Comparison of ENCODE assay signal across 22 cellular contexts in the genomic region with DNA sequence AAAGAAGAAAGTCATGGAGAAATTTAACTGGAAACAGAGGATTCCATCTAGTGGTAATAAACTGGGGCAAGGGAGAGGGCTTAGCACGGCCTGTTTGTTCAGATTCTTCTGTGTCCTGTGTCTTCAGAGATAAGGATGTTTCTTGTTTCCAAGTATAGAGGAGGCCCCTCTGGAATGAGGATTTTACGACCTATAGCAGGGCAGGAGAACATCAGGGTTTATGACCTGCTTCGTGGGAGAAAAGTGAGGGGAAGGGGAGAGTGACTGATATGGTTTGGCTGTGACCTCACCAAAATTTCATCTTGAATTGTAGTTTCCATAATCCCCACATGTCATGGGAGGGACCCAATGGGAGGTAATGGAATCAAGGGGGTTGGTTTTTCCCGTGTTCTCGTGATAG.
A peak's percentile ranks its signal among the peaks of the same experiment; 100 is the strongest.
DNase-seq lines count a peak whose midpoint lies in the region; ATAC-seq, FAIRE-seq and TF ChIP-seq lines count a peak whose summit lies in the region.
"Had no signal": no experiment of that assay in that cellular context is flagged by ENCODE, and none has a peak within 500 bp of the region (broad histone marks: within the 10 kb centered on the region; RNA-seq: fewer than 3 reads in every experiment).

No MANE protein-coding gene starts in this region.

- H3K4me3 Mint-ChIP-seq in osteocyte (ENCODE audit: unreplicated experiment) = no peak overlapping the region
- no peak overlapping the region for H3K4me3 Mint-ChIP-seq in stimulated activated memory B cell treated with anti-CD40 and anti-IgM and Interleukin-4, amounts not matched to agents 10 μg/mL and 1 μg/mL and 100 μg/mL, for 72 hours
- H3K4me3 Mint-ChIP-seq: CD4-positive, CD25-positive, alpha-beta regulatory T cell had no signal

- H3K23me2 ChIP-seq in H1 (ENCODE audit: low read depth, low read length) = no peaks in the 10 kb centered on the region

- H4K8ac ChIP-seq in H1 (ENCODE audit: extremely low read depth, insufficient read depth, low read length) = no peak overlapping the region
- H4K8ac ChIP-seq in mesenchymal stem cell (ENCODE audit: low read length) = no peak overlapping the region

- H3K4ac ChIP-seq in H1 (replicated peaks; ENCODE audit: insufficient read length, low read depth, low read length) (no peak overlapping the region), mesenchymal stem cell (ENCODE audit: low read depth in 1 of 2, low read length in 2 of 2) (no peak overlapping the region)

- no peaks in the 10 kb centered on the region for H4K20me1 ChIP-seq in H1 (replicated peaks in 1 of 2; ENCODE audit: control insufficient read depth in 1 of 2, insufficient read depth in 2 of 2, low read length in 2 of 2)
- H4K20me1 ChIP-seq: BLaER1 had no signal

- TF ChIP-seq EP300 in H1 (IDR thresholded peaks at IDR 0.05; ENCODE audit: borderline replicate concordance in 1 of 2, low read depth in 2 of 2, low read length in 2 of 2) (no peak), gastroesophageal sphincter (IDR thresholded peaks at IDR 0.05) (no peak)

- H3K36me3 Mint-ChIP-seq in osteocyte (ENCODE audit: unreplicated experiment) = no peaks in the 10 kb centered on the region
- no peaks in the 10 kb centered on the region for H3K36me3 Mint-ChIP-seq in stimulated activated memory B cell treated with anti-CD40 and anti-IgM and Interleukin-4, amounts not matched to agents 10 μg/mL and 1 μg/mL and 100 μg/mL, for 72 hours
- H3K36me3 Mint-ChIP-seq: CD4-positive, CD25-positive, alpha-beta regulatory T cell had no signal

- H3K79me2 ChIP-seq in H1 (ENCODE audit: control insufficient read depth in 1 of 2, insufficient read depth in 2 of 2, low read length in 2 of 2) = no peaks in the 10 kb centered on the region; a peak in 1 of 4 replicates

- H3K14ac ChIP-seq in H1 (ENCODE audit: insufficient read length) (no peak overlapping the region), mesenchymal stem cell (ENCODE audit: low read length in 2 of 2) (no peak overlapping the region)

- H3K4me2 ChIP-seq in H1 (ENCODE audit: insufficient read depth in 1 of 2, low read depth in 2 of 2, low read length in 2 of 2) = no peak overlapping the region
- no peak overlapping the region for H3K4me2 ChIP-seq in mesenchymal stem cell (ENCODE audit: low read length, poor library complexity, severe bottlenecking)
- H3K4me2 ChIP-seq: BLaER1 had no signal

- H3K23ac ChIP-seq in H1 (ENCODE audit: insufficient read length) = no peak overlapping the region
- no peak overlapping the region for H3K23ac ChIP-seq in mesenchymal stem cell (ENCODE audit: low read length in 2 of 2)

- H3K36me3 ChIP-seq in H1 (ENCODE audit: control insufficient read depth in 2 of 4, insufficient read depth in 4 of 4, low read length in 3 of 4) (no peaks in the 10 kb centered on the region), mesenchymal stem cell (ENCODE audit: control insufficient read depth in 1 of 2, insufficient read depth in 2 of 2, low read depth in 1 of 2, low read length in 2 of 2) (no peaks in the 10 kb centered on the region), gastroesophageal sphincter (no peaks in the 10 kb centered on the region)
- H3K36me3 ChIP-seq: BLaER1, MG63 had no signal

- DNase-seq in ELF-1 (ENCODE audit: low read depth, low spot score) = peak; percentile 56
- peak in 1 of 2 experiments; percentile 27 for DNase-seq in H1 (ENCODE audit: low read depth in 1 of 2, low spot score in 2 of 2)
- DNase-seq in mesenchymal stem cell = no peak
- peak; percentile 4 for DNase-seq in osteocyte (ENCODE audit: extremely low spot score, unreplicated experiment)
- DNase-seq: CD4-positive, CD25-positive, alpha-beta regulatory T cell; DMS153; DND-41; H7; MG63; NCI-H1105 treated with DMSO at 0.1 percent for 48 hours; NCI-H146; NCI-H1930; NCI-H526 treated with DMSO at 0.1 percent for 48 hours; SHP77 had no signal

- no peaks in the 10 kb centered on the region for H3K27me3 Mint-ChIP-seq in osteocyte (ENCODE audit: unreplicated experiment)
- H3K27me3 Mint-ChIP-seq in stimulated activated memory B cell treated with anti-CD40 and anti-IgM and Interleukin-4, amounts not matched to agents 10 μg/mL and 1 μg/mL and 100 μg/mL, for 72 hours = no peaks in the 10 kb centered on the region

- H2AK5ac ChIP-seq in H1 (ENCODE audit: low read depth, low read length) = no peak overlapping the region
- no peak overlapping the region for H2AK5ac ChIP-seq in mesenchymal stem cell (ENCODE audit: low read length, severe bottlenecking)

- 87% methylated on average over 5 of the region's 5 CpGs; no CpG with 5 or more reads in 1 of the 2 experiments for WGBS in H1 (ENCODE audit: extremely low coverage in 1 of 2, insufficient coverage in 1 of 2, insufficient read length in 1 of 2, insufficient replicate concordance in 2 of 2, low coverage in 1 of 2, low lambda C conversion rate in 2 of 2, missing lambda C conversion rate in 1 of 2), 2 experiments
- 39% methylated on average over 5 of the region's 5 CpGs for WGBS in mesenchymal stem cell
- WGBS in gastroesophageal sphincter (ENCODE audit: low coverage in 1 of 2), 2 donors = 85 to 90% methylated on average over 3 of the region's 5 CpGs

- H3K9ac ChIP-seq in H1 (replicated peaks in 1 of 4; ENCODE audit: extremely low read depth in 1 of 4, low read depth in 3 of 4, low read length in 3 of 4) (no peak overlapping the region), mesenchymal stem cell (ENCODE audit: low read length) (no peak overlapping the region)
- H3K9ac ChIP-seq: BLaER1 had no signal

- no peak overlapping the region for H4K5ac ChIP-seq in H1 (ENCODE audit: insufficient read length, low read depth, low read length)

- TF ChIP-seq CTCF in H1 (IDR thresholded peaks at IDR 0.05; ENCODE audit: control extremely low read depth in 1 of 3, insufficient read depth in 1 of 3, low read depth in 1 of 3, low read length in 3 of 3) = no peak
- no peak for TF ChIP-seq CTCF in osteocyte (IDR thresholded peaks at IDR 0.05)
- no peak for TF ChIP-seq CTCF in gastroesophageal sphincter (IDR thresholded peaks at IDR 0.05)

- TF ChIP-seq POLR2A in H1 (IDR thresholded peaks at IDR 0.05; ENCODE audit: control extremely low read depth in 1 of 2, low read depth in 2 of 2, low read length in 2 of 2) (no peak), gastroesophageal sphincter (IDR thresholded peaks at IDR 0.05) (no peak)

- no peak overlapping the region for H2BK15ac ChIP-seq in H1 (ENCODE audit: low read length)
- H2BK15ac ChIP-seq in mesenchymal stem cell (ENCODE audit: low read depth, poor library complexity, severe bottlenecking) = no peak overlapping the region

- H3K79me1 ChIP-seq in H1 (ENCODE audit: low read depth, low read length) = no peaks in the 10 kb centered on the region
- no peaks in the 10 kb centered on the region for H3K79me1 ChIP-seq in mesenchymal stem cell (replicated peaks; ENCODE audit: low read length, poor library complexity, severe bottlenecking)

- H3K27me3 ChIP-seq in H1 (replicated peaks in 1 of 4; ENCODE audit: control insufficient read depth in 3 of 4, extremely low read depth in 1 of 4, insufficient read depth in 3 of 4, low read length in 3 of 4) (peaks cover 0 to 2% (median 0%) of the 10 kb centered on the region in 4 experiments; a peak in 1 of 7 replicates), mesenchymal stem cell (ENCODE audit: control insufficient read depth in 1 of 2, insufficient read depth in 1 of 2, low read length in 2 of 2) (no peaks in the 10 kb centered on the region), gastroesophageal sphincter (no peaks in the 10 kb centered on the region)
- H3K27me3 ChIP-seq: BLaER1, MG63 had no signal

- POLR2A ChIA-PET in H1 (lab: Charles Lee; ENCODE audit: partially characterized antibody) = interaction anchor here (1.1 kb wide), 1 partner anchor 13 kb away, joined by 4 read pairs; no protein-coding TSS in a partner anchor

- H3K9me3 ChIP-seq in H1 (ENCODE audit: insufficient read depth in 2 of 2, low read depth in 1 of 2, low read length in 1 of 2) = no peaks in the 10 kb centered on the region
- H3K9me3 ChIP-seq in mesenchymal stem cell (ENCODE audit: control insufficient read depth, low read length) = no peaks in the 10 kb centered on the region
- no peaks in the 10 kb centered on the region for H3K9me3 ChIP-seq in gastroesophageal sphincter
- H3K9me3 ChIP-seq: BLaER1, MG63 had no signal

- H2BK12ac ChIP-seq in H1 (ENCODE audit: low read depth, low read length) = 0 out of 2 replicates have a peak overlapping the region, but pooled peaks have one; percentile 13
- H2BK12ac ChIP-seq in mesenchymal stem cell (ENCODE audit: low read length in 2 of 2) = no peak overlapping the region

- H2BK120ac ChIP-seq in H1 (replicated peaks; ENCODE audit: low read depth, low read length) = no peak overlapping the region
- H2BK120ac ChIP-seq in mesenchymal stem cell (ENCODE audit: low read depth, low read length) = no peak overlapping the region

- no peak for FAIRE-seq in H1 (lab: Jason Lieb, UNC)
- FAIRE-seq: HTR-8/SVneo, K562 had no signal

- peak overlapping the region; percentile 40; the same call in 1 of the 2 replicates for H2BK5ac ChIP-seq in H1 (ENCODE audit: low read depth, low read length)
- no peak overlapping the region for H2BK5ac ChIP-seq in mesenchymal stem cell (ENCODE audit: low read depth, low read length, poor library complexity, severe bottlenecking)

- no peak overlapping the region for H3K56ac ChIP-seq in H1 (replicated peaks; ENCODE audit: insufficient read length, low read depth, low read length)

- H3K18ac ChIP-seq in H1 (ENCODE audit: extremely low read depth, low read length) = no peak overlapping the region
- H3K18ac ChIP-seq in mesenchymal stem cell (ENCODE audit: low read depth in 1 of 2, low read length in 2 of 2) = no peak overlapping the region

- H3K27ac ChIP-seq in H1 (ENCODE audit: low read depth, low read length) (no peak overlapping the region), mesenchymal stem cell (ENCODE audit: low read length, poor library complexity, severe bottlenecking) (no peak overlapping the region), gastroesophageal sphincter (no peak overlapping the region)
- H3K27ac ChIP-seq: BLaER1, RWPE1 had no signal

- no peak for TF ChIP-seq RAD21 in H1 (IDR thresholded peaks at IDR 0.05 in 1 of 2, conservative IDR thresholded peaks at IDR 0.05 in 1 of 2; ENCODE audit: low read depth in 2 of 2, low read length in 2 of 2)

- CTCF ChIA-PET in H1 (lab: Charles Lee; ENCODE audit: partially characterized antibody) = no interaction called here

- H3K4me3 ChIP-seq in H1 (ENCODE audit: extremely low read depth in 1 of 4, insufficient read depth in 2 of 4, low read depth in 3 of 4, low read length in 4 of 4) = no peak overlapping the region
- no peak overlapping the region for H3K4me3 ChIP-seq in mesenchymal stem cell (ENCODE audit: insufficient read depth in 1 of 2, low read depth in 1 of 2, low read length in 2 of 2)
- H3K4me3 ChIP-seq in gastroesophageal sphincter = no peak overlapping the region
- H3K4me3 ChIP-seq: BLaER1, K562, MG63 had no signal

- H2AFZ ChIP-seq in H1 (ENCODE audit: low read length) (no peak overlapping the region), mesenchymal stem cell (ENCODE audit: low read depth, low read length) (peak overlapping the region; percentile 27)

- no peaks in the 10 kb centered on the region for H3K9me3 Mint-ChIP-seq in osteocyte (ENCODE audit: unreplicated experiment)
- no peaks in the 10 kb centered on the region for H3K9me3 Mint-ChIP-seq in stimulated activated memory B cell treated with anti-CD40 and anti-IgM and Interleukin-4, amounts not matched to agents 10 μg/mL and 1 μg/mL and 100 μg/mL, for 72 hours

- H3K4me1 ChIP-seq in H1 (replicated peaks in 1 of 4; ENCODE audit: control insufficient read depth in 3 of 4, insufficient read depth in 4 of 4, low read length in 3 of 4) (peaks cover 2 to 19% (median 10%) of the 10 kb centered on the region in 4 experiments), mesenchymal stem cell (ENCODE audit: control insufficient read depth, insufficient read depth, low read depth, low read length) (no peaks in the 10 kb centered on the region), gastroesophageal sphincter (no peaks in the 10 kb centered on the region)
- H3K4me1 ChIP-seq: BLaER1 had no signal

- H2BK20ac ChIP-seq in H1 (ENCODE audit: low read length) = peak overlapping the region; percentile 28; the same call in 1 of the 2 replicates

- ATAC-seq in GM18873 (IDR thresholded peaks at IDR 0.05; ENCODE audit: low FRiP score, unreplicated experiment) = no peak
- no peak for ATAC-seq in gastroesophageal sphincter
- no peak for ATAC-seq in stimulated activated memory B cell treated with anti-CD40 and anti-IgM and Interleukin-4, amounts not matched to agents 10 μg/mL and 1 μg/mL and 100 μg/mL, for 72 hours
- ATAC-seq: K562, Panc1 had no signal

- H3K27ac Mint-ChIP-seq in osteocyte (ENCODE audit: unreplicated experiment) = no peak overlapping the region
- no peak overlapping the region for H3K27ac Mint-ChIP-seq in stimulated activated memory B cell treated with anti-CD40 and anti-IgM and Interleukin-4, amounts not matched to agents 10 μg/mL and 1 μg/mL and 100 μg/mL, for 72 hours
- H3K27ac Mint-ChIP-seq: CD4-positive, CD25-positive, alpha-beta regulatory T cell had no signal

- no peaks in the 10 kb centered on the region for H3K4me1 Mint-ChIP-seq in osteocyte (ENCODE audit: unreplicated experiment)
- H3K4me1 Mint-ChIP-seq in stimulated activated memory B cell treated with anti-CD40 and anti-IgM and Interleukin-4, amounts not matched to agents 10 μg/mL and 1 μg/mL and 100 μg/mL, for 72 hours = no peaks in the 10 kb centered on the region
- H3K4me1 Mint-ChIP-seq: CD4-positive, CD25-positive, alpha-beta regulatory T cell had no signal

- H4K91ac ChIP-seq in H1 (replicated peaks; ENCODE audit: insufficient read length, low read length) (no peak overlapping the region), mesenchymal stem cell (ENCODE audit: low read length) (no peak overlapping the region)
